7 cellular contexts compared by ENCODE assay signal in the genomic region with DNA sequence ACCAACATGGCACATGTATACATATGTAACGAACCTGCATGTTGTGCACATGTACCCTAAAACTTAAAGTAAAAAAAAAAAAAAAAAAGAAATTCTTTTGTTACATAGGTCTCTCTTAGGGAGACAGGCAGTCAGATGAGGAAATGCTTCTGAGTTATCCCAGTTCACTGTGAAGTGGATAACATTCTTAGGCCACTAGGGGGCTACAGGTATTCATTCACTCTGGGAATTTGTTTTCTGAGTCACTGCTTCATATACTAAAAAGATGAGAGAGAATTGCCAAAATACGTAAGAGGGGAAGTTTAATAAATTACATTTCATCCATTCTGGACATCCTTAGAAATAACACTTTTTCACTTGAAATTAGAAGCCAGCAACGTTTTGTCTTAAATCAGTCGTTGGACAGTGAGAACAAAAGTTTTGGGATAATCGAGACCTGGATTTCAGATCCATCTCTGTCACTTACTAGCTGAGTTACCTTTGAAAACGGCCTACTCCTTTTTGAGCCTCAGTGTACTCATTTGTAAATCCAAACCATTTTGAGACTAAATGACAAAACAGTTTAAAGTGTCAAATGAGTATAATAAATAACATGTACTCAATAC.
DNase-seq lines count a peak whose midpoint lies in the region; ATAC-seq and TF ChIP-seq lines count a peak whose summit lies in the region.

No MANE protein-coding gene starts in this region.

- TF ChIP-seq CTCF in GM12874 (IDR thresholded peaks at IDR 0.05; ENCODE audit: insufficient read depth, low read depth, low read length) (peak; percentile 45; the same call in 1 of the 2 replicates), HFFc6 (IDR thresholded peaks at IDR 0.05) (peak; percentile 92), brain (conservative IDR thresholded peaks at IDR 0.05) (peak; percentile 61 to 69), lung (IDR thresholded peaks at IDR 0.05; ENCODE audit: control extremely low read depth, extremely low read depth) (no peak), ovary (IDR thresholded peaks at IDR 0.05) (peak in 1 of 3 donors; percentile 22)

- H3K36me3 ChIP-seq in lung (ENCODE audit: control insufficient read depth in 2 of 2, insufficient read depth in 2 of 2, low read length in 2 of 2) (no peaks in the 10 kb centered on the region), ovary (no peaks in the 10 kb centered on the region)

- ATAC-seq in lung (ENCODE audit: insufficient read depth, low FRiP score), result peak; percentile 70

- intact Hi-C loops in ovary (cut with DNase I), result no loop called here

- H3K4me3 Mint-ChIP-seq in HFFc6 (peak overlapping the region; percentile 25), brain (no peak overlapping the region)

- H3K27me3 ChIP-seq in lung (ENCODE audit: control insufficient read depth, insufficient read depth), result no peaks in the 10 kb centered on the region
- no peaks in the 10 kb centered on the region for H3K27me3 ChIP-seq in ovary

- H3K4me1 ChIP-seq in lung (ENCODE audit: control insufficient read depth in 2 of 2, insufficient read depth in 2 of 2, low read length in 2 of 2) (no peaks in the 10 kb centered on the region), ovary (ENCODE audit: insufficient read depth) (no peaks in the 10 kb centered on the region)

- no peak for TF ChIP-seq POLR2A in ovary (IDR thresholded peaks at IDR 0.05)

- WGBS in lung, 2 donors, result 53 to 59% methylated on average over 6 of the region's 6 CpGs
- WGBS in ovary, 3 donors, result 57 to 64% (median 61%) methylated on average over 6 of the region's 6 CpGs

- no peaks in the 10 kb centered on the region for H3K9me3 ChIP-seq in lung (ENCODE audit: control insufficient read depth in 2 of 2, insufficient read depth in 1 of 2, low read length in 1 of 2)
- H3K9me3 ChIP-seq in ovary, result no peaks in the 10 kb centered on the region

- peaks cover 25% of the 10 kb centered on the region for H3K36me3 Mint-ChIP-seq in HFFc6 (ENCODE audit: low read depth)
- no peaks in the 10 kb centered on the region for H3K36me3 Mint-ChIP-seq in brain

- H3K27ac ChIP-seq in lung (ENCODE audit: low read depth in 1 of 2, low read length in 1 of 2) (no peak overlapping the region), ovary (no peak overlapping the region)

- H3K4me1 Mint-ChIP-seq in HFFc6 (ENCODE audit: low read depth), result peaks cover 39% of the 10 kb centered on the region
- H3K4me1 Mint-ChIP-seq in brain, result no peaks in the 10 kb centered on the region

- TF ChIP-seq EP300 in ovary (IDR thresholded peaks at IDR 0.05), result no peak

- DNase-seq in HFFc6 (peak; percentile 73), NCI-H2029 treated with DMSO at 0.1 percent for 48 hours (lab: John Stamatoyannopoulos, UW) (peak; percentile 11), lung (ENCODE audit: low spot score) (no peak), ovary (no peak)
- DNase-seq in stimulated activated CD4-positive, alpha-beta T cell treated with anti-CD3 and anti-CD28 coated beads, Interleukin-12 subunit alpha, Interleukin-12 subunit beta, amount 100 ng/mL, for 4 hours, result no peak

- H3K9me3 Mint-ChIP-seq in HFFc6 (peaks cover 20% of the 10 kb centered on the region), brain (peaks cover 0 to 9% (median 5%) of the 10 kb centered on the region in 5 experiments)

- no peaks in the 10 kb centered on the region; the same call in 1 of the 2 replicates for H3K27me3 Mint-ChIP-seq in HFFc6 (ENCODE audit: insufficient read depth)
- H3K27me3 Mint-ChIP-seq in brain, result no peaks in the 10 kb centered on the region

- H3K4me3 ChIP-seq in lung (no peak overlapping the region), ovary (no peak overlapping the region)

- H3K27ac Mint-ChIP-seq in HFFc6 (peak overlapping the region; percentile 67), brain (no peak overlapping the region)

Comparison
In these comparisons a context has a peak if more than half of its experiments do, and no peak if none do; other contexts are left out.
1. DNase-seq: peak in HFFc6 (single experiment) and NCI-H2029 treated with DMSO at 0.1 percent for 48 hours (single experiment); none in lung (single experiment), ovary (0 of 5) and stimulated activated CD4-positive, alpha-beta T cell treated with anti-CD3 and anti-CD28 coated beads, Interleukin-12 subunit alpha, Interleukin-12 subunit beta, amount 100 ng/mL, for 4 hours (single experiment).